Comparison of ENCODE assay signal across 9 cellular contexts in genomic region chr5:131771692-131772091, GRCh38.
"Had no signal": no experiment of that assay in that cellular context is flagged by ENCODE, and none has a peak within 500 bp of the region (broad histone marks: within the 10 kb centered on the region; RNA-seq: fewer than 3 reads in every experiment).

No MANE protein-coding gene starts in this region.

- H3K4me2 ChIP-seq: GM23338 had no signal

- H3K4me1 Mint-ChIP-seq: GM23338 had no signal

- H2AFZ ChIP-seq: GM23338 had no signal

- H3K27ac Mint-ChIP-seq: GM23338, HFFc6, IgD-negative memory B cell had no signal

- H3K4me1 ChIP-seq: HAP-1 had no signal

- FAIRE-seq: H1, HepG2 had no signal

- ATAC-seq: GM23338, HCT116, HepG2 had no signal

- H3K36me3 ChIP-seq: HAP-1 had no signal

- H3K4me3 ChIP-seq: GM23338, HAP-1 had no signal

- H3K4me3 Mint-ChIP-seq: GM23338, HFFc6, IgD-negative memory B cell had no signal

- H3K9me3 Mint-ChIP-seq: GM23338, HFFc6, IgD-negative memory B cell had no signal

- DNase-seq: H7, HFFc6, KG1 had no signal

- H3K9me3 ChIP-seq: HAP-1 had no signal
